Comparison of ENCODE assay signal across 1 cellular context in the genomic region with DNA sequence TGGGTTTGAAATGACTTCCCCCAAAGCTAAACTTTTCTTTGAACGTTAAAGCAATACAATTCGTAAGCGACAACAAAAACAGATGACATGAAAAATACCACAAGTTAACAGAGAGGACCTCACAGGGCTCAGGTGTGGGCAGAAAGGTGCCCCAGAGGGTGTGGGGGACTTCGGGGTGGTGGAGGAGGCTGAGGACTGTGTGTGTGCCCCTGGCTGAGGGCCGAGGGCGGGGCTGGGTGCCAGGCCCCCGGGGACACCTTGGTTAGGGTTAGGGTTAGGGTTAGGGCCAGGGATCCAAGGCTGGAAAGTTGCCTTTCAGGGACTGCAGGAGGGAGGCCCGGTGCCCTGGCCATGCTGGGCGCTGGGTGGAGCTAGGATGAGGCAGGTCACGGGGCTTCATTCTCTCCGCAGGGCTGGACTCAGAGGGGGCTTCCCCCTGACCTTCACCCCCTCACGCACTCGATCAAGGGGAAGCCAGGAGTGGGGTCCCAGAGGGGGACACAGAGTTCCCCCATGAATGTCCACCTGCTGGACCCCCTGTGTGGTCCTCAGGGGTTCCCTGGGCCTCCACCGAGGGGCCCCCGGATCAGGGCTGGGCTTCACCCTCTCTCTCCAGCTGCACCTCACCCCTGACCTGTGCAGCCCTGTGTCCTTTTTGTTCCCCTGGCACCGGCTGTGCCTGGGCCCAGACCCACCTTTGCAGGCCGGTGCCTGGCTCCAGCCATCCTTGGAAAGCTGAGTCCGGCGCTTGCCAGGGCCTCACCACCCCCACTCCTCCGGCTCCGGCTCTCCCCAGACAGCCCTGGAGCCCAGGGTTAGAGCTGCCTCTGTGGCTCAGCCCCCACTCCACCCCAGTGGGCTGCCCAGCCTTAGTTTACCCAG.
TF ChIP-seq lines count a peak whose summit lies in the region.

No MANE protein-coding gene starts in this region.

TF ChIP-seq in GM23338, 12 proteins besides CTCF, POLR2A, EP300 and RAD21:
- TF ChIP-seq, protein P1, sequence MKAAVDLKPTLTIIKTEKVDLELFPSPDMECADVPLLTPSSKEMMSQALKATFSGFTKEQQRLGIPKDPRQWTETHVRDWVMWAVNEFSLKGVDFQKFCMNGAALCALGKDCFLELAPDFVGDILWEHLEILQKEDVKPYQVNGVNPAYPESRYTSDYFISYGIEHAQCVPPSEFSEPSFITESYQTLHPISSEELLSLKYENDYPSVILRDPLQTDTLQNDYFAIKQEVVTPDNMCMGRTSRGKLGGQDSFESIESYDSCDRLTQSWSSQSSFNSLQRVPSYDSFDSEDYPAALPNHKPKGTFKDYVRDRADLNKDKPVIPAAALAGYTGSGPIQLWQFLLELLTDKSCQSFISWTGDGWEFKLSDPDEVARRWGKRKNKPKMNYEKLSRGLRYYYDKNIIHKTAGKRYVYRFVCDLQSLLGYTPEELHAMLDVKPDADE (IDR thresholded peaks at IDR 0.05), result no peak
- no peak for TF ChIP-seq EZH2phosphoT487 (IDR thresholded peaks at IDR 0.05; ENCODE audit: unreplicated experiment)
- TF ChIP-seq CREB1 (CRISPR knock-in tag; IDR thresholded peaks at IDR 0.05; ENCODE audit: low read depth), result no peak
- TF ChIP-seq POLR2AphosphoS5 (IDR thresholded peaks at IDR 0.05; ENCODE audit: low read depth), result no peak
